In genomic region chr9:70616401-70617010, GRCh38 we compare ENCODE assay signal across 18 cellular contexts.
"Had no signal": no experiment of that assay in that cellular context is flagged by ENCODE, and none has a peak within 500 bp of the region (broad histone marks: within the 10 kb centered on the region; RNA-seq: fewer than 3 reads in every experiment).

No MANE protein-coding gene starts in this region.

- H3K36me3 Mint-ChIP-seq: naive thymus-derived CD4-positive, alpha-beta T cell; stimulated activated naive B cell treated with anti-CD40 and anti-IgM and Interleukin-4, amounts not matched to agents 10 μg/mL and 1 μg/mL and 100 μg/mL, for 72 hours; type B pancreatic cell had no signal

- H3K27ac ChIP-seq: sigmoid colon, skin epidermis had no signal

- H3K4me3 ChIP-seq: heart left ventricle, psoas muscle, sigmoid colon, skin epidermis had no signal

- H3K36me3 ChIP-seq: heart left ventricle, sigmoid colon had no signal

- H3K27me3 Mint-ChIP-seq: dendritic cell treated with granulocyte-macrophage colony-stimulating factor and Interleukin-4, amounts not matched to agents 40 ng/mL and 50 ng/mL, for 4 days; stimulated activated naive B cell treated with anti-CD40 and anti-IgM and Interleukin-4, amounts not matched to agents 10 μg/mL and 1 μg/mL and 100 μg/mL, for 72 hours; stimulated activated naive CD8-positive, alpha-beta T cell treated with anti-CD3 and anti-CD28 coated beads, Interleukin-15, amount 100 ng/mL, for 72 hours had no signal

- H3K4me3 Mint-ChIP-seq: dendritic cell treated with granulocyte-macrophage colony-stimulating factor and Interleukin-4, amounts not matched to agents 40 ng/mL and 50 ng/mL, for 4 days; endodermal cell; naive thymus-derived CD4-positive, alpha-beta T cell; nephron progenitor cell; stimulated activated naive B cell treated with anti-CD40 and anti-IgM and Interleukin-4, amounts not matched to agents 10 μg/mL and 1 μg/mL and 100 μg/mL, for 72 hours; stimulated activated naive CD8-positive, alpha-beta T cell treated with anti-CD3 and anti-CD28 coated beads, Interleukin-15, amount 100 ng/mL, for 72 hours; type B pancreatic cell had no signal

- H3K9me3 Mint-ChIP-seq: endodermal cell; nephron progenitor cell; stimulated activated naive CD8-positive, alpha-beta T cell treated with anti-CD3 and anti-CD28 coated beads, Interleukin-15, amount 100 ng/mL, for 72 hours; type B pancreatic cell had no signal

- DNase-seq: endodermal cell; erythroblast; foreskin melanocyte; heart left ventricle; hippocampal formation; kidney glomerular epithelial cell; mammary epithelial cell; naive thymus-derived CD4-positive, alpha-beta T cell; nephron progenitor cell; sigmoid colon; stimulated activated CD4-positive, alpha-beta T cell treated with anti-CD3 and anti-CD28 coated beads, Interleukin-2, amount 100 ng/mL, for 24 hours; stimulated activated CD4-positive, alpha-beta T cell treated with anti-CD3 and anti-CD28 coated beads, Interleukin-4, amount 100 ng/mL, for 4 hours; stimulated activated naive B cell treated with anti-CD40 and anti-IgM and Interleukin-4, amounts not matched to agents 10 μg/mL and 1 μg/mL and 100 μg/mL, for 72 hours; stimulated activated naive CD8-positive, alpha-beta T cell treated with anti-CD3 and anti-CD28 coated beads, Interleukin-15, amount 100 ng/mL, for 72 hours had no signal

- H3K27ac Mint-ChIP-seq: dendritic cell treated with granulocyte-macrophage colony-stimulating factor and Interleukin-4, amounts not matched to agents 40 ng/mL and 50 ng/mL, for 4 days; endodermal cell; naive thymus-derived CD4-positive, alpha-beta T cell; nephron progenitor cell; stimulated activated naive B cell treated with anti-CD40 and anti-IgM and Interleukin-4, amounts not matched to agents 10 μg/mL and 1 μg/mL and 100 μg/mL, for 72 hours; stimulated activated naive CD8-positive, alpha-beta T cell treated with anti-CD3 and anti-CD28 coated beads, Interleukin-15, amount 100 ng/mL, for 72 hours; type B pancreatic cell had no signal

- H3K4me1 Mint-ChIP-seq: endodermal cell; naive thymus-derived CD4-positive, alpha-beta T cell; stimulated activated naive B cell treated with anti-CD40 and anti-IgM and Interleukin-4, amounts not matched to agents 10 μg/mL and 1 μg/mL and 100 μg/mL, for 72 hours; stimulated activated naive CD8-positive, alpha-beta T cell treated with anti-CD3 and anti-CD28 coated beads, Interleukin-15, amount 100 ng/mL, for 72 hours had no signal

- H3K9me3 ChIP-seq: heart left ventricle, psoas muscle, sigmoid colon had no signal

- H3K27me3 ChIP-seq: heart left ventricle, sigmoid colon had no signal

- ATAC-seq: heart left ventricle; naive thymus-derived CD4-positive, alpha-beta T cell; stimulated activated naive B cell treated with anti-CD40 and anti-IgM and Interleukin-4, amounts not matched to agents 10 μg/mL and 1 μg/mL and 100 μg/mL, for 72 hours; stimulated activated naive CD8-positive, alpha-beta T cell treated with anti-CD3 and anti-CD28 coated beads, Interleukin-15, amount 100 ng/mL, for 72 hours had no signal
